In genomic region chr16:69029121-69029520, GRCh38 we compare ENCODE assay signal across 9 cellular contexts.
"Had no signal": no experiment of that assay in that cellular context is flagged by ENCODE, and none has a peak within 500 bp of the region (broad histone marks: within the 10 kb centered on the region; RNA-seq: fewer than 3 reads in every experiment).

No MANE protein-coding gene starts in this region.

- H3K4me3 ChIP-seq: GM23248, HAP-1 had no signal

- ATAC-seq: HCT116 had no signal

- DNase-seq: GM23248, GOT3, H7, HFFc6, IMR-90, KBM-7 had no signal

- H3K9ac ChIP-seq: GM23248 had no signal

- H3K4me1 ChIP-seq: HAP-1 had no signal

- H3K36me3 ChIP-seq: HAP-1 had no signal

- H2AFZ ChIP-seq: GM23248 had no signal

- H3K9me3 ChIP-seq: HAP-1 had no signal

- H3K27ac ChIP-seq: GM23248, HL-60 had no signal
